In the genomic region with DNA sequence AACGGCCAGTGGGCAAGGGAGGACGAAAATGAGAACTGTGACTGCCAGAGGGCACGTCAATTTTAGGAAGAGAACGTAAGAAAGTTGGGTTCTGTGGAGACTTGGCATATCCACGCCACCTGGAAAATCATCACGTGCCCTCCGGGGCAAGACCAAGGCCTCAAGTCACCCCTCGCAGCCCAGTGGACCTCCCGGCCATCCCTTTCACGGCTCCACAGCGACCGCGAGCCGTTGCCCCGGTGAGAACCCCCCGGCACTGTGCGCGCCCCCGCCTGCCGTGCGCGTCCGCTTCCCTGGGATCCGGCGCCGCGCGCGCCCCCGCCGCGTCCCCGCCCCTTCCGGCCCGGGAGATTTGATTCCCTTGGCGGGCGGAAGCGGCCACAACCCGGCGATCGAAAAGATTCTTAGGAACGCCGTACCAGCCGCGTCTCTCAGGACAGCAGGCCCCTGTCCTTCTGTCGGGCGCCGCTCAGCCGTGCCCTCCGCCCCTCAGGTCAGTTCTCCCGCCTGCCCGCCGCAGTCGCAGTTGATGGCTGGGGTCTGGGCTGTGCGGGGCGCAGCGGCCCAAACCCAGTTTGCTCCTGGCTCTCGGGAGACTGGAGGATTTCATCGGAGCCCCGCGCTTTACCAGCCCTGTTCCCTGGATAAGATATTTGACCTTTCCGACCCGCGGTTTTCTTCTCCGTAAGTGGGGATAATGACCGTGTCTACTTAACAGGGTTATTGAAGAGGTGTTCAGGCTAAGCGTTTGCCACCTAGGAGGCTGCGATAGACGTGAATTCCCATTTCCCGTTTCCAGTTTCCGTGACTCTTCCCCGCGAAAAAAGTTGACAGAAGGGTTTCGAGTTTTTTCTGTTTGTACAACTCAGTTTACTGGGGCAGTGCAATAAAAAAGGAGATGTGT, we compare ENCODE assay signal across 8 cellular contexts. TPM values are rescaled to one million over a fixed set of nuclear protein-coding genes. Genes with fewer than 3 reads are reported as not detected.
A peak's percentile ranks its signal among the peaks of the same experiment; 100 is the strongest.
DNase-seq lines count a peak whose midpoint lies in the region; ATAC-seq and TF ChIP-seq lines count a peak whose summit lies in the region.

Gene MELK (plus strand): TSS at position 381 of the 904 bp plus-strand sequence. CDS start 8,787 bp downstream, outside the sequence.

- H3K36me3 ChIP-seq in Panc1 (ENCODE audit: control insufficient read depth, insufficient read depth, low read length): no peaks in the 10 kb centered on the region; the same call in 1 of the 2 replicates
- H3K36me3 ChIP-seq in esophagus muscularis mucosa: no peaks in the 10 kb centered on the region
- no peaks in the 10 kb centered on the region for H3K36me3 ChIP-seq in muscle layer of duodenum (ENCODE audit: control insufficient read depth in 1 of 2, insufficient read depth in 2 of 2, low read length in 2 of 2)

- H3K36me3 Mint-ChIP-seq in activated T-cell treated with anti-CD3 and anti-CD28 coated beads, Interleukin-2, amount 50 U/mL, for 4 hours (ENCODE audit: insufficient read depth): no peaks in the 10 kb centered on the region

- POLR2A ChIA-PET in Panc1 (lab: Charles Lee): no interaction called here

- peak within 1 kb of the TSS; percentile 90 for H3K4me3 Mint-ChIP-seq in activated T-cell treated with anti-CD3 and anti-CD28 coated beads, Interleukin-2, amount 50 U/mL, for 4 hours

- H3K27me3 Mint-ChIP-seq in activated T-cell treated with anti-CD3 and anti-CD28 coated beads, Interleukin-2, amount 50 U/mL, for 4 hours (ENCODE audit: low read depth): no peaks in the 10 kb centered on the region

- H3K4me1 ChIP-seq in Panc1 (ENCODE audit: control insufficient read depth, insufficient read depth, low read length) (peaks cover 33% of the 10 kb centered on the region), esophagus muscularis mucosa (peaks cover 13 to 18% (median 17%) of the 10 kb centered on the region in 4 donors), muscle layer of duodenum (ENCODE audit: control insufficient read depth in 1 of 2, insufficient read depth in 2 of 2, low read length in 2 of 2) (peaks cover 0 to 10% of the 10 kb centered on the region in 2 donors)

- no peaks in the 10 kb centered on the region for H3K27me3 ChIP-seq in Panc1 (ENCODE audit: control insufficient read depth, insufficient read depth, low read length)
- no peaks in the 10 kb centered on the region for H3K27me3 ChIP-seq in esophagus muscularis mucosa
- H3K27me3 ChIP-seq in muscle layer of duodenum (ENCODE audit: low read depth, low read length): no peaks in the 10 kb centered on the region

- BruUV-seq in Panc1 (replicated peaks; lab: Mats Ljungman, UMichigan): TSS peak; percentile 76

- H3K9me3 ChIP-seq in Panc1 (ENCODE audit: control insufficient read depth, insufficient read depth, low read depth, low read length) (no peaks in the 10 kb centered on the region), esophagus muscularis mucosa (no peaks in the 10 kb centered on the region), muscle layer of duodenum (ENCODE audit: control insufficient read depth in 1 of 2, low read length in 2 of 2) (no peaks in the 10 kb centered on the region)

- H3K4me3 ChIP-seq in Panc1 (ENCODE audit: low read depth in 2 of 2, low read length in 2 of 2) (peak within 1 kb of the TSS; percentile 77 to 99), esophagus muscularis mucosa (peak within 1 kb of the TSS; percentile 70 to 89 (median 77)), muscle layer of duodenum (ENCODE audit: low read depth in 1 of 2, low read length in 2 of 2) (peak within 1 kb of the TSS; percentile 94 to 97)

- no peaks in the 10 kb centered on the region for H3K9me3 Mint-ChIP-seq in activated T-cell treated with anti-CD3 and anti-CD28 coated beads, Interleukin-2, amount 50 U/mL, for 4 hours

- H3K4me1 Mint-ChIP-seq in activated T-cell treated with anti-CD3 and anti-CD28 coated beads, Interleukin-2, amount 50 U/mL, for 4 hours (ENCODE audit: low read depth): peaks cover 18% of the 10 kb centered on the region

- WGBS in esophagus muscularis mucosa: under 1% methylated on average over 32 of the region's 74 CpGs

- intact Hi-C loops in Panc1 (cut with micrococcal nuclease; ENCODE audit: unreplicated experiment): no loop called here
- intact Hi-C loops in esophagus muscularis mucosa (cut with DNase I): no loop called here

- no peak for TF ChIP-seq EP300 in esophagus muscularis mucosa (IDR thresholded peaks at IDR 0.05)

- peak; percentile 71 for ATAC-seq in GM19467 (IDR thresholded peaks at IDR 0.05; ENCODE audit: unreplicated experiment)
- peak; percentile 92 for ATAC-seq in Panc1
- peak; percentile 91 to 94 for ATAC-seq in activated T-cell treated with anti-CD3 and anti-CD28 coated beads, Interleukin-2, amount 50 U/mL, for 4 hours

- TF ChIP-seq CTCF in Panc1 (IDR thresholded peaks at IDR 0.05): no peak
- TF ChIP-seq CTCF in esophagus muscularis mucosa (IDR thresholded peaks at IDR 0.05): no peak

- DNase-seq in COLO668 (lab: John Stamatoyannopoulos, UW; ENCODE audit: unreplicated experiment) (peak; percentile 92), HuH-7 (ENCODE audit: low spot score) (peak; percentile 99), Panc1 (ENCODE audit: low read depth, low spot score) (no peak), esophagus muscularis mucosa (ENCODE audit: extremely low spot score) (peak; percentile 93)
- peak; percentile 76 for DNase-seq in activated T-cell treated with anti-CD3 and anti-CD28 coated beads, Interleukin-2, amount 50 U/mL, for 4 hours
- DNase-seq in stimulated activated CD8-positive, alpha-beta memory T cell treated with anti-CD3 and anti-CD28 coated beads, Interleukin-7, amount 100 ng/mL, for 1 hour (ENCODE audit: low read depth in 2 of 2): peak; percentile 67 to 70

- in situ Hi-C loops in Panc1 (cut with HindIII; ENCODE audit: low pct_unique_long_range_greater_than_20kb, low sequenced_read_pairs): no loop called here

- H3K27ac ChIP-seq in Panc1 (ENCODE audit: low read length) (peak within 1 kb of the TSS; percentile 99), esophagus muscularis mucosa (replicated peaks in 1 of 4) (peak within 1 kb of the TSS; percentile 17 to 73 (median 66)), muscle layer of duodenum (ENCODE audit: low read length) (peak within 1 kb of the TSS; percentile 39)

- TF ChIP-seq POLR2A in esophagus muscularis mucosa (IDR thresholded peaks at IDR 0.05; ENCODE audit: low read depth): no peak

- CTCF ChIA-PET in Panc1 (lab: Charles Lee): no interaction called here

RNA-seq across cellular contexts. Expression of gene MELK, which starts in this region (rescaled TPM):
- 112 TPM for total RNA-seq in Panc1 (2021; ENCODE audit: unreplicated experiment)
- polyA plus RNA-seq in Panc1 (2012; ENCODE audit: insufficient read length): 41.0 TPM
- 10 to 100 TPM in 1 of 3 donors, 1 to 10 TPM in 2; 8.4 to 11.6 (median 9.0) TPM for total RNA-seq in activated T-cell treated with anti-CD3 and anti-CD28 coated beads, Interleukin-2, amount 50 U/mL, for 4 hours
- total RNA-seq in esophagus muscularis mucosa: under 1 TPM in 3 of 4 donors, not detected in 1; 0.13 to 0.66 (median 0.17) TPM

Comparison
In these comparisons a context has a peak if more than half of its experiments do, and no peak if none do; other contexts are left out.
1. Peak in DNase-seq, H3K4me3 ChIP-seq and H3K27ac ChIP-seq in esophagus muscularis mucosa; RNA of the gene not detected or under 1 TPM.
2. H3K27ac ChIP-seq: peak in every context shown above with its lines; median percentile 99 in Panc1; 66 in esophagus muscularis mucosa; 39 in muscle layer of duodenum.